Comparison of ENCODE assay signal across 9 cellular contexts in the genomic region with DNA sequence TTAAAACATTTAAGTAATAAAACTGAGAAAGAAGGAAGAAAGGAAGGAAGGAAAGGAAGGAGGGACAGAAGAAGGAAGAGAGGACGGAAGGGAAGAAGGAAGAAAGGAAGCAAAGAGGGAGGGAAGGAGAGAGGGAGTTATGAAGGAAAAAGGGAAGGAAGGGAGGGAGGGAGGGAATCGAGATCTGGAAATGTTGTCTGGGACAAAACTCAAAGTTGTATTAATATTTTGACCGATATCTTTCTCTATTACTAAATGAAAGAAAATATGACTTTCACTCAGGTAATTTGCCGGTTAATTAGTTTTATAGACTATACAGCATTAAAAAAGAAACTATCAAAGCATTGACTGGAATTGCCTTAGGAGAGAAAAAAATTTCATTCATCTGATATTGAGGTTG. TPM values are rescaled to one million over a fixed set of nuclear protein-coding genes. Genes with fewer than 3 reads are reported as not detected.
"Had no signal": no experiment of that assay in that cellular context is flagged by ENCODE, and none has a peak within 500 bp of the region (broad histone marks: within the 10 kb centered on the region; RNA-seq: fewer than 3 reads in every experiment).

No MANE protein-coding gene starts in this region.

- H3K4me3 Mint-ChIP-seq: IgD-negative memory B cell had no signal

- H3K9ac ChIP-seq: KMS-11 had no signal

- H3K4me1 Mint-ChIP-seq: IgD-negative memory B cell had no signal

- H3K36me3 Mint-ChIP-seq: IgD-negative memory B cell had no signal

- H3K27ac Mint-ChIP-seq: IgD-negative memory B cell had no signal

- H3K27me3 Mint-ChIP-seq: IgD-negative memory B cell had no signal

- FAIRE-seq: HTR-8/SVneo had no signal

- H3K4me2 ChIP-seq: KMS-11 had no signal

- H3K27ac ChIP-seq: HL-60, KMS-11 had no signal

- DNase-seq: IMR-90, KBM-7, KG1 had no signal

RNA-seq across cellular contexts. Expression of a gene that starts 44.4 kb away (rescaled TPM):
- total RNA-seq: HT-29, HT1080, IMR-90 had no signal
- polyA plus RNA-seq: IgD-negative memory B cell, IMR-90 had no signal

RNA-seq across cellular contexts. Expression of a gene that starts 55.3 kb away (rescaled TPM):
- polyA plus RNA-seq: IgD-negative memory B cell had no signal
